Comparison of ENCODE assay signal across 28 cellular contexts in genomic region chr16:69886726-69887125, GRCh38.
"Had no signal": no experiment of that assay in that cellular context is flagged by ENCODE, and none has a peak within 500 bp of the region (broad histone marks: within the 10 kb centered on the region; RNA-seq: fewer than 3 reads in every experiment).

No MANE protein-coding gene starts in this region.

- H3K4me3 Mint-ChIP-seq: mesothelial cell of epicardium, naive B cell had no signal

- ATAC-seq: esophagus mucosa, gastrocnemius medialis, heart right ventricle, left cardiac atrium, left lung, left ventricle myocardium superior, lower lobe of right lung, mucosa of descending colon had no signal

- H3K27me3 ChIP-seq: dorsolateral prefrontal cortex, esophagus squamous epithelium, gastrocnemius medialis, heart right ventricle, left lung had no signal

- H3K27ac ChIP-seq: coronary artery, epithelial cell of prostate, esophagus squamous epithelium, gastrocnemius medialis, heart right ventricle, left lung, lower lobe of right lung had no signal

- H3K27ac Mint-ChIP-seq: mesothelial cell of epicardium had no signal

- H3K9me3 ChIP-seq: esophagus squamous epithelium, gastrocnemius medialis, left lung, lower lobe of right lung, mucosa of descending colon had no signal

- FAIRE-seq: colon, endothelial cell of umbilical vein, islet of Langerhans, keratinocyte had no signal

- H3K27me3 Mint-ChIP-seq: naive B cell had no signal

- H3K9me3 Mint-ChIP-seq: mesothelial cell of epicardium, naive B cell had no signal

- DNase-seq: dermis blood vessel endothelial cell; dorsolateral prefrontal cortex; effector CD4-positive, alpha-beta T cell; effector memory CD4-positive, alpha-beta T cell; erythroblast; esophagus squamous epithelium; foreskin fibroblast; foreskin melanocyte; gastrocnemius medialis; glutamatergic neuron; head of caudate nucleus; heart right ventricle; hippocampal formation; left cardiac atrium; left lung; left ventricle myocardium superior; lower lobe of right lung; mesenchymal stem cell; mucosa of descending colon; naive B cell had no signal

- H3K4me3 ChIP-seq: coronary artery, dorsolateral prefrontal cortex, esophagus squamous epithelium, gastrocnemius medialis, heart right ventricle, left lung, lower lobe of right lung, mucosa of descending colon had no signal
